In the genomic region with DNA sequence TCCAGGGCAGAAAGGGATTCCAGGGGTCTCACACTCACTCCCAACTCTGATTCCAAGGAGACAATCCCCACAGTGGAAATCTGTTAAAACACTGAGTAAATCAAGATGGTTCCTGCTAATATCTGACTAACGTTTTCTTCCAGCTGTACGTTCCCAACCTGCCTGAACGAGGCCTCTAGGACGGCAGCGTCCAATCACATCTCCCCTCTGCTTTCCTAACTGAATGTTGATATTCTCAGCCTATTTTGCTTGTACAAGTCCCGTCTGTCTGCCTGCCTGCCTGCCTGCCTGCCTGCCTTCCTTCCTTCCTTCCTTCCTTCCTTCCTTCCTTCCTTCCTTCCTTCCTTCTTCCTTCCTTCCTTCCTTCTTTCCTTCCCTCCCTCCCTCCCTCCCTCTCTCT, we compare ENCODE assay signal across 1 cellular context.
TF ChIP-seq lines count a peak whose summit lies in the region.

No MANE protein-coding gene starts in this region.

TF ChIP-seq in K562, 482 proteins besides CTCF, POLR2A, EP300 and RAD21:
- TF ChIP-seq, protein P1, sequence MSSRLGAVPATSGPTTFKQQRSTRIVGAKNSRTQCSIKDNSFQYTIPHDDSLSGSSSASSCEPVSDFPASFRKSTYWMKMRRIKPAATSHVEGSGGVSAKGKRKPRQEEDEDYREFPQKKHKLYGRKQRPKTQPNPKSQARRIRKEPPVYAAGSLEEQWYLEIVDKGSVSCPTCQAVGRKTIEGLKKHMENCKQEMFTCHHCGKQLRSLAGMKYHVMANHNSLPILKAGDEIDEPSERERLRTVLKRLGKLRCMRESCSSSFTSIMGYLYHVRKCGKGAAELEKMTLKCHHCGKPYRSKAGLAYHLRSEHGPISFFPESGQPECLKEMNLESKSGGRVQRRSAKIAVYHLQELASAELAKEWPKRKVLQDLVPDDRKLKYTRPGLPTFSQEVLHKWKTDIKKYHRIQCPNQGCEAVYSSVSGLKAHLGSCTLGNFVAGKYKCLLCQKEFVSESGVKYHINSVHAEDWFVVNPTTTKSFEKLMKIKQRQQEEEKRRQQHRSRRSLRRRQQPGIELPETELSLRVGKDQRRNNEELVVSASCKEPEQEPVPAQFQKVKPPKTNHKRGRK (tag; IDR thresholded peaks at IDR 0.05), result peak; percentile 83
TF ChIP-seq in K562: peak in this region for 1; not testable (repeated sequence) for 481.
